8 cellular contexts compared by ENCODE assay signal in the genomic region with DNA sequence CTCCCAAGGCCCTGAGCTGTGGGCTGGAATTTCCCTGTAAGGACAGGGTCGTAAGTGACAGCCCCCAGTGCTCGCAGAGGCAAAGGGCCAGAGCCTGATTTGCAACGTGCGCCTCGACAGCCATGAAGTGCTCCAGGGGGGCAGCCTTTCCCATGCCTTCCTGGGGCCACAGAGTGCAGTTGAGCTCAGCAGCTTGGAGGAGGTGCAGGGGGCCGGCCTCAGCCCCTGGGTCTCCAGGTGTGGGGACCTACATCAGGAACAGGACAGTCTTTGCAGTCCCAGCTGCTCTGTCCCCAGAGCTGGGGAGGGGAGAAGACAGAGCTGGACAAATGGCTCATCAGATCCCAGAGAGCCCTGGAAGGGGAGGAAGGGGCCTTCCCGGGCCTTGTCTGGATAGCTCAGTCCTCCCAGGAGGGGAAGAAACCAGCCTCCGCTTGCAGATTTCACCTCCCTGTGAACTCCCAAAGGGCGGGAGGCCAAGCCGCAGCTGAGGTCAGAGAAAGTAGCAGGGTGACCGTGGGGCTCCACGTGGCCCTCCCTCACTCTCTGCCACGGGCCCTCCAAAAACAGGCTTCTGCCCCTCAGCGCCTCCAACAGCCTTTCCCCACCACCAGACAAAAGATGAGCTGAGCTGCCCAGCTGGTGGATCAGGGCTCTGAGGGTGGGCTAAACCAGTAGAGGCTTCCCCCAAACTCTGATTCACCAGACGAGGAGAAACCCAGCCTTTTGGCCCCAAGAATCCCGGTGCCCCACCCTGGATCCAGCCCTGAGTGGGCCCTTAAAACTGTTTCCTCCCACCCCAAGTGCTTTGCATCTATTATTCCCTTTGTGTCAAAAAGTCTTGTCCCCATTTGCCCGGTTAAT.
A peak's percentile ranks its signal among the peaks of the same experiment; 100 is the strongest.
DNase-seq lines count a peak whose midpoint lies in the region; ATAC-seq and TF ChIP-seq lines count a peak whose summit lies in the region.

No MANE protein-coding gene starts in this region.

- H3K9me3 ChIP-seq in esophagus muscularis mucosa (no peaks in the 10 kb centered on the region), mucosa of descending colon (no peaks in the 10 kb centered on the region), transverse colon (no peaks in the 10 kb centered on the region)

- WGBS in esophagus muscularis mucosa, result 40% methylated on average over 9 of the region's 17 CpGs
- 51 to 70% methylated on average over 2 to 17 of the region's 17 CpGs for WGBS in transverse colon (ENCODE audit: low coverage in 1 of 2), 2 donors

- H3K27ac ChIP-seq in esophagus muscularis mucosa (replicated peaks in 1 of 4), result peak overlapping the region; percentile 84 to 90 (median 88)
- peak overlapping the region; percentile 72 to 88 (median 74) for H3K27ac ChIP-seq in transverse colon

- TF ChIP-seq EP300 in esophagus muscularis mucosa (IDR thresholded peaks at IDR 0.05) (no peak), transverse colon (IDR thresholded peaks at IDR 0.05; ENCODE audit: low read depth) (no peak)

- DNase-seq in RPMI8226, result peak; percentile 60
- DNase-seq in esophagus muscularis mucosa (ENCODE audit: extremely low spot score), result peak; percentile 86
- peak in 2 of 3 donors; percentile 39 to 53 for DNase-seq in mucosa of descending colon
- peak; percentile 5 for DNase-seq in transverse colon
- DNase-seq in NOMO-1 treated with DMSO at 0.1 percent for 48 hours (lab: John Stamatoyannopoulos, UW; ENCODE audit: unreplicated experiment), result no peak
- DNase-seq in NCI-H187 treated with DMSO at 0.1 percent for 48 hours (lab: John Stamatoyannopoulos, UW), result no peak
- DNase-seq in activated T-cell treated with anti-CD3 and anti-CD28 coated beads, Interleukin-2, amount 50 U/mL, for 48 hours, result no peak

- no peaks in the 10 kb centered on the region for H3K36me3 ChIP-seq in esophagus muscularis mucosa
- H3K36me3 ChIP-seq in mucosa of descending colon (ENCODE audit: low read depth), result no peaks in the 10 kb centered on the region
- no peaks in the 10 kb centered on the region for H3K36me3 ChIP-seq in transverse colon

- intact Hi-C loops in esophagus muscularis mucosa (cut with DNase I), result loop anchor here (5.0 kb wide), 2 partner anchors 51 to 76 kb away; partner anchors contain the start of gene DHRS3
- intact Hi-C loops in mucosa of descending colon (cut with DNase I, micrococcal nuclease), result no loop called here
- intact Hi-C loops in transverse colon (cut with DNase I; ENCODE audit: low total_unique reads), result no loop called here

- H3K27me3 ChIP-seq in esophagus muscularis mucosa (no peaks in the 10 kb centered on the region), transverse colon (no peaks in the 10 kb centered on the region)

- ATAC-seq in mucosa of descending colon (peak; percentile 10), GM18861 (IDR thresholded peaks at IDR 0.05; ENCODE audit: unreplicated experiment) (no peak)

- in situ Hi-C loops in transverse colon (cut with MboI; ENCODE audit: low pct_ligation_motif_present in 1 of 4, low pct_unique_long_range_greater_than_20kb in 1 of 4, low sequenced_read_pairs in 3 of 4), result no loop called here

- H3K4me3 ChIP-seq in esophagus muscularis mucosa (no peak overlapping the region), mucosa of descending colon (no peak overlapping the region), transverse colon (no peak overlapping the region)

- TF ChIP-seq POLR2A in esophagus muscularis mucosa (IDR thresholded peaks at IDR 0.05; ENCODE audit: low read depth) (no peak), transverse colon (IDR thresholded peaks at IDR 0.05) (no peak)

- H3K4me1 ChIP-seq in esophagus muscularis mucosa (peaks cover 20 to 42% (median 39%) of the 10 kb centered on the region in 4 donors), mucosa of descending colon (ENCODE audit: low read depth) (peaks cover 5% of the 10 kb centered on the region), transverse colon (peaks cover 8 to 28% (median 11%) of the 10 kb centered on the region in 4 donors)

- TF ChIP-seq CTCF in esophagus muscularis mucosa (IDR thresholded peaks at IDR 0.05), result no peak
- TF ChIP-seq CTCF in mucosa of descending colon (IDR thresholded peaks at IDR 0.05), result no peak
- TF ChIP-seq CTCF in transverse colon (IDR thresholded peaks at IDR 0.05), result no peak

Comparison
In these comparisons a context has a peak if more than half of its experiments do, and no peak if none do; other contexts are left out.
1. DNase-seq: peak in RPMI8226 (single experiment), esophagus muscularis mucosa (single experiment), mucosa of descending colon (2 of 3) and transverse colon (single experiment); none in NOMO-1 treated with DMSO at 0.1 percent for 48 hours (single experiment), NCI-H187 treated with DMSO at 0.1 percent for 48 hours (single experiment) and activated T-cell treated with anti-CD3 and anti-CD28 coated beads, Interleukin-2, amount 50 U/mL, for 48 hours (0 of 2).